In the genomic region with DNA sequence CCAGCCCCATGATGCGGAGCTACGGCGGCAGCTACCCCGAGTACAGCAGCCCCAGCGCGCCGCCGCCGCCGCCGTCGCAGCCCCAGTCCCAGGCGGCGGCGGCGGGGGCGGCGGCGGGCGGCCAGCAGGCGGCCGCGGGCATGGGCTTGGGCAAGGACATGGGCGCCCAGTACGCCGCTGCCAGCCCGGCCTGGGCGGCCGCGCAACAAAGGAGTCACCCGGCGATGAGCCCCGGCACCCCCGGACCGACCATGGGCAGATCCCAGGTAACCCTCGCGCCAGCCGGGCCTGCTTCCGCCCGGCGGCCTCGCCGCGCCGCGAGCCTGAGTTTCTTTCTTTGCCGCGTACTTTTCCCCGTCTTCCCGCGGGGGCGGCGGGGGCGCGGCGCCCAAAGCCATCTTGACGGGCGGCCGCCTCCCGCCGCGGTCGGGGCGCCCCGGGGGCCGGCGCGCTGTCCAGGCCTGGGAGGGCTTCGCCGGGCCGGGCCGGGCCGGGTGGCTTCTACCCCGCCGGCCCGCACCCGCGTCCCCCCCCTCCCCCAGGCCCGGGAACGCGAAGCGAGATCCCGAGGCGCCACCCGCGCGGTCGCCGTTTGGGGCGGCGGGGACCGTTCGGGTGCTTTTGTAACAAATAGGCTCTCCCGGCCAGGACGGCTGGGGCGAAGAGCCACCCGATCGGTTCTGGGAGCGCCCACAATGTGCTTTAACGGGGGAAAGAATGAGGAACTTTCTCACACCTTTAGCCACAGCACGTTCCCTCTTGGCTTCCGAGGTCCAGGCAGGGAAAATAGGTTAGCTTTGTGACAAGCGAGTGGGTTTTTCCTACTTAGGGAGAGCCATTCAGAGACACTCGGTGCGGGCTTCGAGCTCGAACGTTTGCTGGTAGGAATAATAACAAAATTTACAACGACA, we compare ENCODE assay signal across 8 cellular contexts. TPM values are rescaled to one million over a fixed set of nuclear protein-coding genes. Genes with fewer than 3 reads are reported as not detected.
DNase-seq lines count a peak whose midpoint lies in the region; ATAC-seq, FAIRE-seq and TF ChIP-seq lines count a peak whose summit lies in the region.

No MANE protein-coding gene starts in this region.

- H3K79me2 ChIP-seq in GM12878 (ENCODE audit: control insufficient read depth, insufficient read depth, low read length), result peaks cover 93% of the 10 kb centered on the region

- peak overlapping the region; percentile 84 to 96 (median 87) for H3K4me3 Mint-ChIP-seq in immature natural killer cell

- SMC1A ChIA-PET in GM12878 (lab: Charles Lee; ENCODE audit: uncharacterized antibody, unreplicated experiment), result interaction anchor here (0.5 to 3.0 kb wide), 25 partner anchors 10 to 1467 kb away, joined by 3 to 21 read pairs (median 5); no protein-coding TSS in a partner anchor

- peak overlapping the region; percentile 95 for H3K9ac ChIP-seq in GM12878 (ENCODE audit: control insufficient read depth, insufficient read depth, low read length)

- H3K4me1 Mint-ChIP-seq in immature natural killer cell, result peaks cover 52 to 65% of the 10 kb centered on the region in 2 donors

- CTCF ChIA-PET in GM12878 (lab: Yijun Ruan, JAX), result interaction anchor here (0.6 to 1.3 kb wide), 8 partner anchors 9 to 245 kb away, joined by 3 to 7 read pairs (median 4); no protein-coding TSS in a partner anchor

- TF ChIP-seq POLR2A in GM12878 (IDR thresholded peaks at IDR 0.05; ENCODE audit: low read depth, low read length), result peak; percentile 64; the same call in 1 of the 2 replicates
- TF ChIP-seq POLR2A in spleen (IDR thresholded peaks at IDR 0.05), result no peak

- RAD21 ChIA-PET in GM12878 (lab: Charles Lee; ENCODE audit: unreplicated experiment), result interaction anchor here (0.6 to 6.0 kb wide), 23 partner anchors 10 to 1578 kb away, joined by 3 to 30 read pairs (median 5); no protein-coding TSS in a partner anchor

- H3K9me3 Mint-ChIP-seq in immature natural killer cell, result no peaks in the 10 kb centered on the region

- peak overlapping the region; percentile 92 for H3K4me2 ChIP-seq in GM12878 (ENCODE audit: control insufficient read depth, insufficient read depth)

- ATAC-seq in GM12878 (peak; percentile 7), GM19467 (IDR thresholded peaks at IDR 0.05; ENCODE audit: unreplicated experiment) (no peak), GM21576 (IDR thresholded peaks at IDR 0.05; ENCODE audit: unreplicated experiment) (no peak)

- TF ChIP-seq CTCF in HL-60 (IDR thresholded peaks at IDR 0.05; ENCODE audit: insufficient read depth, low read length) (no peak), GM12878 (IDR thresholded peaks at IDR 0.05 in 2 of 3, conservative IDR thresholded peaks at IDR 0.05 in 1 of 3; ENCODE audit: control insufficient read depth in 2 of 3, extremely low read depth in 1 of 3, insufficient read depth in 1 of 3, low read depth in 3 of 3, low read length in 3 of 3) (no peak), spleen (IDR thresholded peaks at IDR 0.05 in 8 of 11, conservative IDR thresholded peaks at IDR 0.05 in 3 of 11) (peak in 1 of 11 experiments; percentile 21)

- no peak for TF ChIP-seq EP300 in GM12878 (IDR thresholded peaks at IDR 0.05; ENCODE audit: borderline replicate concordance in 1 of 2, control insufficient read depth in 1 of 2, low read depth in 2 of 2, low read length in 2 of 2)

- DNase-seq in EL, result peak; percentile 41
- DNase-seq in HL-60 (ENCODE audit: low read depth in 1 of 2, low spot score in 1 of 2), result peak in 1 of 2 experiments; percentile 48
- peak; percentile 22 for DNase-seq in T-helper 22 cell (ENCODE audit: low read depth)
- DNase-seq in GM12878 (ENCODE audit: low read depth, low spot score), result no peak
- peak; percentile 49 to 58 (median 51) for DNase-seq in immature natural killer cell
- DNase-seq in spleen, result peak; percentile 89

- peak overlapping the region; percentile 39 for H2AFZ ChIP-seq in GM12878 (ENCODE audit: control insufficient read depth, low read depth, low read length)

- no peak for FAIRE-seq in GM12878 (lab: Jason Lieb, UNC)

- BruUV-seq in GM12878 (replicated peaks; lab: Mats Ljungman, UMichigan), result no TSS peak

- peak overlapping the region; percentile 58 for H3K4me3 ChIP-seq in HL-60 (replicated peaks; ENCODE audit: insufficient read depth, low read length)
- peak overlapping the region; percentile 89 for H3K4me3 ChIP-seq in GM12878
- peak overlapping the region; percentile 65 to 90 (median 72) for H3K4me3 ChIP-seq in spleen

- H4K20me1 ChIP-seq in GM12878 (ENCODE audit: control insufficient read depth, insufficient read depth), result no peaks in the 10 kb centered on the region

- WGBS in GM12878 (ENCODE audit: insufficient coverage, insufficient replicate concordance, low lambda C conversion rate, missing lambda C conversion rate), result 2% methylated on average over 37 of the region's 109 CpGs
- 0 to 1% (median 0%) methylated on average over 10 to 109 of the region's 109 CpGs for WGBS in spleen, 5 donors

- intact Hi-C loops in GM12878 (cut with micrococcal nuclease; ENCODE audit: unreplicated experiment) (loop anchor here (1.0 to 10.0 kb wide), 4 partner anchors 81 to 385 kb away; no protein-coding TSS in a partner anchor), spleen (cut with DNase I; ENCODE audit: low total_unique reads) (loop anchor here (5.0 kb wide), 2 partner anchors 92 to 238 kb away; no protein-coding TSS in a partner anchor)

- H3K27ac Mint-ChIP-seq in immature natural killer cell, result peak overlapping the region; percentile 92 to 99 (median 96)

- TF ChIP-seq RAD21 in GM12878 (IDR thresholded peaks at IDR 0.05; ENCODE audit: insufficient read depth, low read depth, low read length), result no peak

- H3K27me3 ChIP-seq in HL-60 (ENCODE audit: insufficient read depth, poor library complexity, severe bottlenecking) (no peaks in the 10 kb centered on the region), GM12878 (replicated peaks in 1 of 2; ENCODE audit: control insufficient read depth in 2 of 2, insufficient read depth in 2 of 2, low read length in 1 of 2) (no peaks in the 10 kb centered on the region), spleen (replicated peaks in 1 of 7) (no peaks in the 10 kb centered on the region)

- no peaks in the 10 kb centered on the region for H3K36me3 Mint-ChIP-seq in immature natural killer cell

- H3K36me3 ChIP-seq in GM12878 (ENCODE audit: control insufficient read depth in 2 of 2, insufficient read depth in 2 of 2, low read length in 1 of 2) (peaks cover 0 to 5% of the 10 kb centered on the region in 2 experiments; a peak in 1 of 4 replicates), spleen (no peaks in the 10 kb centered on the region)

- peaks cover 6 to 21% (median 9%) of the 10 kb centered on the region in 3 donors for H3K27me3 Mint-ChIP-seq in immature natural killer cell (ENCODE audit: low read depth in 3 of 3)

- POLR2A ChIA-PET in GM12878 (lab: Charles Lee), result interaction anchor here (0.6 to 3.6 kb wide), 10 partner anchors 9 to 142 kb away, joined by 3 to 19 read pairs (median 4); no protein-coding TSS in a partner anchor

- H3K9me3 ChIP-seq in GM12878 (replicated peaks; ENCODE audit: control insufficient read depth, insufficient read depth, low read length), result no peaks in the 10 kb centered on the region
- H3K9me3 ChIP-seq in spleen, result no peaks in the 10 kb centered on the region

- H3K4me1 ChIP-seq in GM12878 (ENCODE audit: control insufficient read depth, insufficient read depth, low read length), result peaks cover 21% of the 10 kb centered on the region
- peaks cover 20 to 72% (median 60%) of the 10 kb centered on the region in 6 donors for H3K4me1 ChIP-seq in spleen

- H3K27ac ChIP-seq in HL-60 (replicated peaks), result peak overlapping the region; percentile 88
- peak overlapping the region; percentile 93 for H3K27ac ChIP-seq in GM12878 (ENCODE audit: control insufficient read depth, insufficient read depth)
- peak overlapping the region; percentile 85 to 98 (median 98) for H3K27ac ChIP-seq in spleen

- in situ Hi-C loops in GM12878 (cut with MboI), result no loop called here

TF ChIP-seq in GM12878, 131 proteins besides CTCF, POLR2A, EP300 and RAD21 (continues in another document):
- no peak for TF ChIP-seq MYB (IDR thresholded peaks at IDR 0.05; ENCODE audit: borderline replicate concordance, low read depth, low read length)

RNA-seq across cellular contexts. Expression of gene ARID1B, which starts 2.3 kb away (rescaled TPM):
- 1,061 and 1,083 TPM in 2 replicates for total RNA-seq in GM12878 (2013; cell fraction: nucleolus; rRNA removed)
- total RNA-seq in GM12878 (2014; rRNA removed) (68.0 and 68.8 TPM in 2 replicates), GM12878 (2014; rRNA removed; fragmentation: Illumina TruSeq; extraction: Trizol) (73.7 and 80.8 TPM in 2 replicates), GM12878 (2021) (116 and 133 TPM in 2 replicates), spleen (100 to 1,000 TPM; 123 to 223 (median 149) TPM)
- polyA plus RNA-seq in GM12878 (2011; ENCODE audit: low read depth), result 28.7 TPM
- polyA plus RNA-seq in GM12878 (2011; rRNA removed) (21.3 and 24.7 TPM in 2 replicates), GM12878 (2014; fragmentation: Illumina TruSeq; extraction: Trizol) (59.2 and 69.9 TPM in 2 replicates), GM12878 (2014; fragmentation: Nextera tagmentation; extraction: Ambion mirVana) (10 to 100 TPM; 37.7 to 73.9 TPM), GM12878 (2014; rRNA removed) (50.0 and 59.1 TPM in 2 replicates), GM12878 (2016; fragmentation: Nextera tagmentation; extraction: Ambion mirVana) (10 to 100 TPM; 32.4 to 39.1 TPM), immature natural killer cell (10 to 100 TPM in 1 of 3 donors, 1 to 10 TPM in 2; 7.6 to 18.1 (median 8.7) TPM), spleen (10 to 100 TPM; 17.7 to 29.1 (median 18.9) TPM)
- polyA plus RNA-seq in GM12878 (2011; cell fraction: cytosol; rRNA removed), result 21.4 and 24.5 TPM in 2 replicates
- polyA plus RNA-seq in GM12878 (2011; cell fraction: nucleus; rRNA removed), result 69.4 and 82.0 TPM in 2 replicates
- 43.0 and 45.3 TPM in 2 replicates for polyA plus RNA-seq in GM12878 (2012)
- polyA minus RNA-seq in GM12878 (2011; rRNA and poly(A)+ RNA removed), result 124 and 158 TPM in 2 replicates
- 32.6 and 38.9 TPM in 2 replicates for polyA minus RNA-seq in GM12878 (2011; cell fraction: cytosol; rRNA and poly(A)+ RNA removed)
- polyA minus RNA-seq in GM12878 (2011; cell fraction: nucleus; rRNA and poly(A)+ RNA removed), result 206 and 401 TPM in 2 replicates
